24 cellular contexts compared by ENCODE assay signal in genomic region chr5:141697586-141697985, GRCh38. TPM values are rescaled to one million over a fixed set of nuclear protein-coding genes. Genes with fewer than 3 reads are reported as not detected.
"Had no signal": no experiment of that assay in that cellular context is flagged by ENCODE, and none has a peak within 500 bp of the region (broad histone marks: within the 10 kb centered on the region; RNA-seq: fewer than 3 reads in every experiment).

No MANE protein-coding gene starts in this region.

- H3K4me3 Mint-ChIP-seq: mesothelial cell of epicardium; naive B cell; naive thymus-derived CD8-positive, alpha-beta T cell had no signal

- H3K27ac ChIP-seq: coronary artery, dorsolateral prefrontal cortex, esophagus muscularis mucosa, foreskin keratinocyte, gastroesophageal sphincter, heart right ventricle, left lung, lower lobe of right lung had no signal

- H3K4me3 ChIP-seq: coronary artery, dorsolateral prefrontal cortex, esophagus muscularis mucosa, gastroesophageal sphincter, heart right ventricle, left lung, lower lobe of right lung, mucosa of descending colon had no signal

- H3K36me3 ChIP-seq: esophagus muscularis mucosa, gastroesophageal sphincter, heart right ventricle, left lung, lower lobe of right lung had no signal

- H3K9me3 ChIP-seq: esophagus muscularis mucosa, gastroesophageal sphincter, heart right ventricle, left lung, lower lobe of right lung, mucosa of descending colon had no signal

- ATAC-seq: foreskin keratinocyte; gastroesophageal sphincter; heart right ventricle; left cardiac atrium; left lung; left ventricle myocardium superior; lower lobe of right lung; mucosa of descending colon; naive thymus-derived CD8-positive, alpha-beta T cell had no signal

- H3K36me3 Mint-ChIP-seq: mesothelial cell of epicardium; naive B cell; naive thymus-derived CD8-positive, alpha-beta T cell had no signal

- H3K9me3 Mint-ChIP-seq: mesothelial cell of epicardium; naive B cell; naive thymus-derived CD8-positive, alpha-beta T cell had no signal

- H3K27me3 ChIP-seq: dorsolateral prefrontal cortex had no signal

- H3K27ac Mint-ChIP-seq: mesothelial cell of epicardium had no signal

- DNase-seq: dermis blood vessel endothelial cell; dorsolateral prefrontal cortex; effector CD4-positive, alpha-beta T cell; effector memory CD4-positive, alpha-beta T cell; foreskin keratinocyte; head of caudate nucleus; heart right ventricle; hippocampal formation; left cardiac atrium; left lung; left ventricle myocardium superior; lower lobe of right lung; mesenchymal stem cell; mucosa of descending colon; naive B cell; naive thymus-derived CD8-positive, alpha-beta T cell had no signal

- FAIRE-seq: endothelial cell of umbilical vein, frontal cortex, islet of Langerhans, keratinocyte had no signal

RNA-seq across cellular contexts. Expression of gene ARAP3, which starts 15.6 kb away (rescaled TPM):
- polyA plus RNA-seq: naive thymus-derived CD8-positive, alpha-beta T cell had no signal
